1 cellular context compared by ENCODE assay signal in genomic region chr6:142833054-142833453, GRCh38.
TF ChIP-seq lines count a peak whose summit lies in the region.

No MANE protein-coding gene starts in this region.

TF ChIP-seq in endothelial cell of umbilical vein, 7 proteins besides CTCF, POLR2A, EP300 and RAD21 (continued from another document):
- no peak for TF ChIP-seq EZH2 (IDR thresholded peaks at IDR 0.05; ENCODE audit: borderline replicate concordance, low read depth, low read length, severe bottlenecking)
- TF ChIP-seq GATA2 (IDR thresholded peaks at IDR 0.05; ENCODE audit: insufficient read depth, insufficient read length, low read depth, low read length), result peak; percentile 36
- no peak for TF ChIP-seq MYC (IDR thresholded peaks at IDR 0.05; ENCODE audit: low read depth, low read length)
- peak; percentile 54 for TF ChIP-seq JUN (IDR thresholded peaks at IDR 0.05; ENCODE audit: borderline replicate concordance, insufficient read depth, insufficient read length, low read depth)
- TF ChIP-seq MAX (IDR thresholded peaks at IDR 0.05; ENCODE audit: insufficient read depth, insufficient read length), result no peak
- TF ChIP-seq POLR2AphosphoS5 (IDR thresholded peaks at IDR 0.05; ENCODE audit: insufficient read depth, low read depth, low read length), result no peak
